Comparison of ENCODE assay signal across 10 cellular contexts in genomic region chr22:22684605-22685561, GRCh38. TPM values are rescaled to one million over a fixed set of nuclear protein-coding genes. Genes with fewer than 3 reads are reported as not detected.
DNase-seq lines count a peak whose midpoint lies in the region; ATAC-seq and TF ChIP-seq lines count a peak whose summit lies in the region.
"Had no signal": no experiment of that assay in that cellular context is flagged by ENCODE, and none has a peak within 500 bp of the region (broad histone marks: within the 10 kb centered on the region; RNA-seq: fewer than 3 reads in every experiment).

No MANE protein-coding gene starts in this region.

- H3K36me3 ChIP-seq in BJ (ENCODE audit: control insufficient read depth, insufficient read depth, low read length) = no peaks in the 10 kb centered on the region
- H3K36me3 ChIP-seq: tibial artery had no signal

- DNase-seq in BJ (ENCODE audit: low read depth) (no peak), RPMI8226 (peak; percentile 70), foreskin fibroblast (peak; percentile 82 to 84), superior temporal gyrus (ENCODE audit: extremely low spot score) (peak; percentile 42), posterior vena cava (ENCODE audit: low spot score) (no peak), right cardiac atrium (no peak)

- H3K27me3 ChIP-seq in BJ (ENCODE audit: control insufficient read depth, insufficient read depth, low read length) (no peaks in the 10 kb centered on the region), right cardiac atrium (ENCODE audit: control insufficient read depth, insufficient read depth) (no peaks in the 10 kb centered on the region)
- H3K27me3 ChIP-seq: tibial artery had no signal

- WGBS in right cardiac atrium = 58% methylated on average over 9 of the region's 9 CpGs

- no peak overlapping the region for H3K4me3 ChIP-seq in BJ (ENCODE audit: low read depth, low read length)
- H3K4me3 ChIP-seq in foreskin fibroblast (ENCODE audit: low read depth in 1 of 2, low read length in 2 of 2) = no peak overlapping the region
- no peak overlapping the region for H3K4me3 ChIP-seq in right cardiac atrium (ENCODE audit: low read length)
- H3K4me3 ChIP-seq: SK-N-MC, tibial artery had no signal

- POLR2A ChIA-PET in BJ (lab: Charles Lee) = no interaction called here

- CTCF ChIA-PET in BJ (lab: Yijun Ruan, JAX) = interaction anchor here (0.6 to 4.3 kb wide), 12 partner anchors 9 to 221 kb away, joined by 3 to 39 read pairs (median 4); no protein-coding TSS in a partner anchor

- H3K4me1 ChIP-seq in right cardiac atrium (ENCODE audit: control insufficient read depth, insufficient read depth, low read length) = peaks cover 3% of the 10 kb centered on the region
- H3K4me1 ChIP-seq: tibial artery had no signal

- intact Hi-C loops in posterior vena cava (cut with DNase I) (no loop called here), right cardiac atrium (cut with DNase I) (loop anchor here in 2 of 4 donors (5.0 to 10.0 kb wide), 2 partner anchors 220 to 223 kb away; no protein-coding TSS in a partner anchor)

- H3K9me3 ChIP-seq in right cardiac atrium (ENCODE audit: control insufficient read depth, low read length) = no peaks in the 10 kb centered on the region
- H3K9me3 ChIP-seq: tibial artery had no signal

- no peak for ATAC-seq in right cardiac atrium
- no peak for ATAC-seq in HG03175 (IDR thresholded peaks at IDR 0.05; ENCODE audit: unreplicated experiment)

- TF ChIP-seq CTCF in BJ (IDR thresholded peaks at IDR 0.05; ENCODE audit: insufficient read depth, low read depth, low read length) (peak; percentile 39), GM12874 (IDR thresholded peaks at IDR 0.05; ENCODE audit: insufficient read depth, low read depth, low read length) (peak; percentile 80), foreskin fibroblast (IDR thresholded peaks at IDR 0.05; ENCODE audit: low read depth, low read length) (peak; percentile 36)

- H3K27ac ChIP-seq in right cardiac atrium (ENCODE audit: low read length) = no peak overlapping the region
- H3K27ac ChIP-seq: SK-N-MC, tibial artery had no signal

RNA-seq across cellular contexts. Expression of gene GGTLC2, which starts 40.5 kb away (rescaled TPM):
- polyA plus RNA-seq in BJ (2011; rRNA removed) = not detected in 2 replicates
- not detected in 2 replicates for polyA minus RNA-seq in BJ (2011; rRNA and poly(A)+ RNA removed)
- total RNA-seq in posterior vena cava = not detected
- not detected for total RNA-seq in right cardiac atrium
- polyA plus RNA-seq in right cardiac atrium = not detected

Comparison
In these comparisons a context has a peak if more than half of its experiments do, and no peak if none do; other contexts are left out.
1. DNase-seq: peak in RPMI8226 (single experiment), foreskin fibroblast (2 of 2) and superior temporal gyrus (single experiment); none in BJ (single experiment), posterior vena cava (single experiment) and right cardiac atrium (0 of 3).
2. Peak in every context shown above with its lines, with median percentiles within 50 percentile points of each other: CTCF ChIP-seq.